Comparison of ENCODE assay signal across 9 cellular contexts in the genomic region with DNA sequence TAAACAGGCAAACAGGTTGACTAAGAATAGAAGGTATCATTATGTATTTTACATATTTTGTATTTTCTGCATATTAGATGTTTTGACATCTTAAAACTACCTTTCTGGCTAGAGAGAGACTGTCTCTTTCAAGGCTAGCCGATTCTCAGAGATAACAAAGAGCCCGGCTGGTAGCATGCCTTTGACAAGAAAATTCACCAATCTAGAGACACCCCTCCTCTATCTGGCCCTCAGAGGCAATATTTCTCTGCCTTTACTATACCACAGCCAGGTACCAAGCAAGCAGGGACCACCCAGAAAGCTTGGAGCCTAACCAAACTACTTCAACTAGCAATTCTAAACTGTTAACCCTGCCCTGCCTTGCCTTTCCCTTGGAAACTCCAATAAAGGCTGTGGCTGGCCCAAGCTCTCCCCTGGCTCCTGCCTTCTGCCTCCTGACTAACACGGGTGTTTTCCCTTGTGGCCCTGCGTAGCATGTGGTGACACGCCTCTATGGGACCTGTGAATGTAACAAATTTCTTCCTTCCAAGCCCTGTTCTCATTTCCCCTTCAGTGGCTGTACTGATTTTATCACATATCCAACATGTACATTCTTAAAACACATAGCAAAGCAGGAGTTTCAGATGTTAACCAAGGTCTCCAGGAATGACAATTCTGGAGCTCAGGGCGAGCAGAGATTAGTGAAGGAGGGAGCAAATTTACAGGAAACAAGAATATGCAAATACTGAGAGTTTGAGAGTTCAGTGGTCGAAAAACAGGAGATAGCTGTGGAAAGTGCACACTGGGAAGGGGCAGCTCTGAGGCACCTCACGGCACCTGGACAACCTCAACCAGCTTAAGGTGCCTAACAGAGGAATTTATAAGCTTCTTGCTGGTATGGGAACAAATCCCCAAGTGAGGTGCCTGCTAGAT.
DNase-seq lines count a peak whose midpoint lies in the region; ATAC-seq, FAIRE-seq and TF ChIP-seq lines count a peak whose summit lies in the region.
"Had no signal": no experiment of that assay in that cellular context is flagged by ENCODE, and none has a peak within 500 bp of the region (broad histone marks: within the 10 kb centered on the region; RNA-seq: fewer than 3 reads in every experiment).

No MANE protein-coding gene starts in this region.

- no peaks in the 10 kb centered on the region for H3K9me3 ChIP-seq in kidney (ENCODE audit: control insufficient read depth in 1 of 2, low read length in 2 of 2)
- H3K9me3 ChIP-seq: right lobe of liver had no signal

- peak overlapping the region; percentile 97 for H3K27ac Mint-ChIP-seq in activated naive CD8-positive, alpha-beta T cell

- H3K27me3 Mint-ChIP-seq in activated naive CD8-positive, alpha-beta T cell: no peaks in the 10 kb centered on the region

- no peaks in the 10 kb centered on the region for H3K9me3 Mint-ChIP-seq in activated naive CD8-positive, alpha-beta T cell (ENCODE audit: low read depth)

- no peaks in the 10 kb centered on the region for H3K36me3 ChIP-seq in kidney (ENCODE audit: control insufficient read depth in 1 of 2, insufficient read depth in 2 of 2, low read length in 2 of 2)
- H3K36me3 ChIP-seq: right lobe of liver had no signal

- TF ChIP-seq CTCF in dorsolateral prefrontal cortex (IDR thresholded peaks at IDR 0.05 in 54 of 56, conservative IDR thresholded peaks at IDR 0.05 in 2 of 56; ENCODE audit: low read depth in 1 of 56, partially characterized antibody in 56 of 56) (no peak), kidney (IDR thresholded peaks at IDR 0.05; ENCODE audit: borderline replicate concordance, extremely low read depth, insufficient read depth) (no peak)

- peaks cover 13% of the 10 kb centered on the region for H3K36me3 Mint-ChIP-seq in activated naive CD8-positive, alpha-beta T cell

- H3K27me3 ChIP-seq in dorsolateral prefrontal cortex: no peaks in the 10 kb centered on the region
- H3K27me3 ChIP-seq: right lobe of liver had no signal

- ATAC-seq in GM19463 (IDR thresholded peaks at IDR 0.05; ENCODE audit: unreplicated experiment): peak; percentile 89

- no peak for FAIRE-seq in kidney (lab: Jason Lieb, UNC)

- DNase-seq in NCI-H2171 (lab: John Stamatoyannopoulos, UW) (peak; percentile 58), nucleus accumbens (lab: John Stamatoyannopoulos, UW) (no peak), dorsolateral prefrontal cortex (no peak), retina (no peak), kidney (no peak)
- peak; percentile 80 for DNase-seq in stimulated activated CD4-positive, alpha-beta T cell treated with anti-CD3 and anti-CD28 coated beads, Interleukin-4, amount 100 ng/mL, for 24 hours
- DNase-seq: right lobe of liver had no signal

- no peak overlapping the region for H3K27ac ChIP-seq in dorsolateral prefrontal cortex
- peak overlapping the region in 1 of 2 donors; percentile 57 for H3K27ac ChIP-seq in kidney (ENCODE audit: low read depth in 2 of 2, low read length in 2 of 2)
- H3K27ac ChIP-seq: right lobe of liver had no signal

- H3K4me3 Mint-ChIP-seq in activated naive CD8-positive, alpha-beta T cell: peak overlapping the region; percentile 72

- intact Hi-C loops in dorsolateral prefrontal cortex (cut with DNase I) (no loop called here), kidney (cut with DNase I) (no loop called here)

- no peak overlapping the region for H3K9ac ChIP-seq in kidney (ENCODE audit: low read length in 2 of 2)

- peaks cover 77% of the 10 kb centered on the region for H3K4me1 Mint-ChIP-seq in activated naive CD8-positive, alpha-beta T cell (ENCODE audit: low read depth)

- no peak overlapping the region for H3K4me3 ChIP-seq in dorsolateral prefrontal cortex
- no peak overlapping the region for H3K4me3 ChIP-seq in kidney (ENCODE audit: low read length in 2 of 2)
- H3K4me3 ChIP-seq: right lobe of liver had no signal

- H3K4me1 ChIP-seq in kidney (ENCODE audit: control insufficient read depth in 1 of 2, insufficient read depth in 1 of 2, low read depth in 1 of 2, low read length in 2 of 2): peaks cover 0 to 8% of the 10 kb centered on the region in 2 donors
- H3K4me1 ChIP-seq: right lobe of liver had no signal

Comparison
In these comparisons a context has a peak if more than half of its experiments do, and no peak if none do; other contexts are left out.
1. DNase-seq: peak in NCI-H2171 (single experiment) and stimulated activated CD4-positive, alpha-beta T cell treated with anti-CD3 and anti-CD28 coated beads, Interleukin-4, amount 100 ng/mL, for 24 hours (single experiment); none in nucleus accumbens (0 of 56), dorsolateral prefrontal cortex (0 of 10), retina (single experiment) and kidney (single experiment).